Comparison of ENCODE assay signal across 1 cellular context in genomic region chr19:33796164-33797100, GRCh38.
A peak's percentile ranks its signal among the peaks of the same experiment; 100 is the strongest.
TF ChIP-seq lines count a peak whose summit lies in the region.

KCTD15 (plus strand) TSS chr19:33796870; CDS start chr19:33800455, 3,585 bp downstream.

TF ChIP-seq in IMR-90, 13 proteins besides CTCF, POLR2A, EP300 and RAD21:
- TF ChIP-seq MAZ (IDR thresholded peaks at IDR 0.05; ENCODE audit: borderline replicate concordance, low read depth, low read length) (peak; percentile 2; the same call in 1 of the 2 replicates), RFX5 (IDR thresholded peaks at IDR 0.05; ENCODE audit: low read depth, low read length) (no peak)
